In genomic region chr10:21638681-21639080, GRCh38 we compare ENCODE assay signal across 17 cellular contexts.
DNase-seq lines count a peak whose midpoint lies in the region; ATAC-seq lines count a peak whose summit lies in the region.
"Had no signal": no experiment of that assay in that cellular context is flagged by ENCODE, and none has a peak within 500 bp of the region (broad histone marks: within the 10 kb centered on the region; RNA-seq: fewer than 3 reads in every experiment).

No MANE protein-coding gene starts in this region.

- H3K36me3 Mint-ChIP-seq in CD4-positive, CD25-positive, alpha-beta regulatory T cell: peaks cover 47% of the 10 kb centered on the region
- peaks cover 33% of the 10 kb centered on the region for H3K36me3 Mint-ChIP-seq in activated naive CD4-positive, alpha-beta T cell treated with anti-CD3 and anti-CD28 coated beads for 36 hours (ENCODE audit: low read depth)

- peak overlapping the region; percentile 3 to 60 (median 46) for H3K27ac Mint-ChIP-seq in CD4-positive, CD25-positive, alpha-beta regulatory T cell
- H3K27ac Mint-ChIP-seq in activated naive CD4-positive, alpha-beta T cell treated with anti-CD3 and anti-CD28 coated beads for 36 hours: no peak overlapping the region
- H3K27ac Mint-ChIP-seq: CD4-positive, alpha-beta T cell had no signal

- H3K27me3 Mint-ChIP-seq in CD4-positive, CD25-positive, alpha-beta regulatory T cell: no peaks in the 10 kb centered on the region
- H3K27me3 Mint-ChIP-seq in activated naive CD4-positive, alpha-beta T cell treated with anti-CD3 and anti-CD28 coated beads for 36 hours (ENCODE audit: low read depth): no peaks in the 10 kb centered on the region
- H3K27me3 Mint-ChIP-seq: CD4-positive, alpha-beta T cell had no signal

- no peaks in the 10 kb centered on the region for H3K27me3 ChIP-seq in CD4-positive, CD25-positive, alpha-beta regulatory T cell (ENCODE audit: control insufficient read depth, insufficient read depth, low read length)
- H3K27me3 ChIP-seq: SJSA1 had no signal

- no peaks in the 10 kb centered on the region for H3K9me3 ChIP-seq in CD4-positive, CD25-positive, alpha-beta regulatory T cell (ENCODE audit: control insufficient read depth in 2 of 2, low read length in 2 of 2)
- H3K9me3 ChIP-seq: SJSA1 had no signal

- no peak for DNase-seq in CD4-positive, CD25-positive, alpha-beta regulatory T cell
- DNase-seq in EH (ENCODE audit: low read depth) (peak; percentile 11), NCI-H2029 treated with DMSO at 0.1 percent for 48 hours (lab: John Stamatoyannopoulos, UW) (peak; percentile 38), cerebellar cortex (ENCODE audit: low spot score) (peak; percentile 60), OCI-M2 (lab: John Stamatoyannopoulos, UW; ENCODE audit: unreplicated experiment) (no peak)
- DNase-seq in activated naive CD4-positive, alpha-beta T cell treated with anti-CD3 and anti-CD28 coated beads for 36 hours: no peak
- DNase-seq: ACHN; Calu3; CD4-positive, alpha-beta T cell; NCI-H1694; NCI-H510A; OCI-M1 had no signal

- no peak overlapping the region for H3K27ac ChIP-seq in CD4-positive, CD25-positive, alpha-beta regulatory T cell (ENCODE audit: insufficient read depth, low read length, poor library complexity, severe bottlenecking)
- H3K27ac ChIP-seq: RWPE1, SJSA1 had no signal

- H3K4me3 ChIP-seq in CD4-positive, CD25-positive, alpha-beta regulatory T cell (ENCODE audit: low read depth, low read length): no peak overlapping the region
- H3K4me3 ChIP-seq: SJSA1 had no signal

- CTCF ChIA-PET in activated naive CD4-positive, alpha-beta T cell treated with anti-CD3 and anti-CD28 coated beads for 36 hours (lab: Charles Lee): interaction anchor here (1.6 kb wide), 1 partner anchor 19 kb away, joined by 4 read pairs; no protein-coding TSS in a partner anchor

- H3K4me1 Mint-ChIP-seq in CD4-positive, CD25-positive, alpha-beta regulatory T cell: peaks cover 27 to 56% (median 45%) of the 10 kb centered on the region in 4 donors
- peaks cover 9% of the 10 kb centered on the region for H3K4me1 Mint-ChIP-seq in activated naive CD4-positive, alpha-beta T cell treated with anti-CD3 and anti-CD28 coated beads for 36 hours (ENCODE audit: low read depth)

- ATAC-seq in CD4-positive, CD25-positive, alpha-beta regulatory T cell (ENCODE audit: low read depth in 2 of 2): no peak
- ATAC-seq in activated CD4-positive, CD25-positive, alpha-beta regulatory T cell treated with anti-CD3 and anti-CD28 coated beads, Interleukin-2, amount 50 U/mL, for 24 hours: no peak
- no peak for ATAC-seq in GM19023 (IDR thresholded peaks at IDR 0.05; ENCODE audit: unreplicated experiment)
- ATAC-seq: HCT116 had no signal

- no peaks in the 10 kb centered on the region for H3K9me3 Mint-ChIP-seq in CD4-positive, CD25-positive, alpha-beta regulatory T cell
- no peaks in the 10 kb centered on the region for H3K9me3 Mint-ChIP-seq in activated naive CD4-positive, alpha-beta T cell treated with anti-CD3 and anti-CD28 coated beads for 36 hours
- H3K9me3 Mint-ChIP-seq: CD4-positive, alpha-beta T cell had no signal

- no peak overlapping the region for H3K4me3 Mint-ChIP-seq in CD4-positive, CD25-positive, alpha-beta regulatory T cell
- no peak overlapping the region for H3K4me3 Mint-ChIP-seq in activated naive CD4-positive, alpha-beta T cell treated with anti-CD3 and anti-CD28 coated beads for 36 hours
- H3K4me3 Mint-ChIP-seq: CD4-positive, alpha-beta T cell had no signal

- peaks cover 26% of the 10 kb centered on the region for H3K36me3 ChIP-seq in CD4-positive, CD25-positive, alpha-beta regulatory T cell (ENCODE audit: control insufficient read depth, insufficient read depth, low read length)

- no peaks in the 10 kb centered on the region for H3K4me1 ChIP-seq in CD4-positive, CD25-positive, alpha-beta regulatory T cell (ENCODE audit: control insufficient read depth, insufficient read depth, low read length, poor library complexity, severe bottlenecking)

- intact Hi-C loops in activated naive CD4-positive, alpha-beta T cell treated with anti-CD3 and anti-CD28 coated beads for 36 hours (cut with micrococcal nuclease): no loop called here

Comparison
In these comparisons a context has a peak if more than half of its experiments do, and no peak if none do; other contexts are left out.
1. DNase-seq: peak in EH (single experiment), NCI-H2029 treated with DMSO at 0.1 percent for 48 hours (single experiment) and cerebellar cortex (single experiment); none in CD4-positive, CD25-positive, alpha-beta regulatory T cell (0 of 3), OCI-M2 (single experiment) and activated naive CD4-positive, alpha-beta T cell treated with anti-CD3 and anti-CD28 coated beads for 36 hours (single experiment).